In the genomic region with DNA sequence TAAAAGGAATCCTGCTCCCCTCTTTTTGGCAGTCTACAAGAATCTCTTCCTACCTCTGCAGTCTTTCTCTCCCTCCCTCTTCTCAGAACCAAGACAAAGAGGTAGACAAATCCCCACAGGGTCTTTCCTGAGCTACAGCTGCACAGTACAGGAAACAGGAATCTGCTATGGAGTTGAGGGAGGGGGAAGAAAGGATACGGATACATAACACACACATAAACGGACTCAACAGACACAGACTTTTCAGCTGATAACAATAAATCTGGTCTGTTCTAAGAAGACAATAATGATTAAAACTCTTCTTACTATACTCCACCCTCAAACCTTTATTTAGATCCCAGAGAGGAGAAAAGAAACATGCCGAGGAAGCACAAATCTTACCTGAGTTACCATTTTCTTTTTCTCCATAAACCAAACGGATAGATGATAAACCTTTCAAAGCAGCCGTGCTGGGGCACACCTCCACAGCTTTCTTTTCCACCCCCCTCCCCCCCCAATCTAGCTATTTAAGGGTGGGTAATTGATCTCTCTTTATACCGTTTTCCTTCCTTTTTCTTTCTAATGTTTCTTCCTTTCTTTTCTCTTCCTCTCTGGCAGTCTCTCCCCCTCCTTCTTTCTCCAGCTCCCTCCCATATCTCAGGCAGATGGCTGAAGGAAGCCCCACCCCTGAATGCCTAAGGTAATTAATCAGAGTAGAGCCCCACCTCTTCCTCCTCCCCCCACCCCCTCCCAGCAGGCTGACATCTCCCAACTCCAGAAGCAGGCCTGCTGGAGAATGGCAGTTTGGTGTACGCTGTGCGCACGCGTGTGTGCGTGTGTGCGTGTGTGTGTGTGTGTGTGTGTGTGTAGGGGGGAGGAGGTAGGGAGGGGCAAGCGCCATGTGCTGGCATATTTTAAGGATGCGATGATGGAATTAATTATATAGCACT, we compare ENCODE assay signal across 8 cellular contexts.
DNase-seq lines count a peak whose midpoint lies in the region; ATAC-seq and TF ChIP-seq lines count a peak whose summit lies in the region.

No MANE protein-coding gene starts in this region.

- ATAC-seq in left lung (peak; percentile 90), GM21423 (IDR thresholded peaks at IDR 0.05; ENCODE audit: unreplicated experiment) (no peak)

- H3K4me3 ChIP-seq in left lung (peak overlapping the region; percentile 43 to 47), suprapubic skin (peak overlapping the region; percentile 52)

- no peaks in the 10 kb centered on the region for H3K9me3 ChIP-seq in left lung
- H3K9me3 ChIP-seq in suprapubic skin = no peaks in the 10 kb centered on the region

- in situ Hi-C loops in KBM-7 (cut with MboI; ENCODE audit: low pct_unique_long_range_greater_than_20kb, low sequenced_read_pairs) = no loop called here

- H3K27me3 ChIP-seq in left lung (no peaks in the 10 kb centered on the region), suprapubic skin (no peaks in the 10 kb centered on the region)

- peaks cover 21 to 42% of the 10 kb centered on the region in 2 donors for H3K4me1 ChIP-seq in left lung
- H3K4me1 ChIP-seq in suprapubic skin = peaks cover 53% of the 10 kb centered on the region

- no peaks in the 10 kb centered on the region for H3K36me3 ChIP-seq in left lung
- H3K36me3 ChIP-seq in suprapubic skin = no peaks in the 10 kb centered on the region

- intact Hi-C loops in left lung (cut with DNase I) = loop anchor here in 1 of 2 donors (5.0 kb wide), 1 partner anchor 213 kb away; no protein-coding TSS in a partner anchor

- peak; percentile 90 for DNase-seq in KBM-7
- peak; percentile 90 for DNase-seq in ecto neural progenitor cell (ENCODE audit: low spot score)
- DNase-seq in left lung = peak; percentile 83 to 85
- peak; percentile 90 for DNase-seq in suprapubic skin (ENCODE audit: low spot score in 2 of 2)
- DNase-seq in T-helper 1 cell = no peak

- WGBS in suprapubic skin = 3% methylated on average over 14 of the region's 14 CpGs

- no peak for TF ChIP-seq EP300 in suprapubic skin (IDR thresholded peaks at IDR 0.05)

- H3K27ac ChIP-seq in C4-2B (peak overlapping the region; percentile 1; the same call in 1 of the 2 replicates), left lung (peak overlapping the region; percentile 64 to 85), suprapubic skin (peak overlapping the region; percentile 80)

- TF ChIP-seq CTCF in C4-2B (conservative IDR thresholded peaks at IDR 0.05) (no peak), left lung (IDR thresholded peaks at IDR 0.05) (no peak), suprapubic skin (IDR thresholded peaks at IDR 0.05) (no peak)

- no peak for TF ChIP-seq POLR2A in suprapubic skin (IDR thresholded peaks at IDR 0.05)

TF ChIP-seq in PFSK-1, 5 proteins besides CTCF, POLR2A, EP300 and RAD21:
- TF ChIP-seq TAF1 (IDR thresholded peaks at IDR 0.05; ENCODE audit: borderline replicate concordance, insufficient read depth, low read length) = no peak
- TF ChIP-seq FOXP2 (optimal IDR thresholded peaks at IDR 0.05; ENCODE audit: borderline replicate concordance, extremely low read depth, extremely low read length, insufficient read depth) = peak; percentile 93
- no peak for TF ChIP-seq POLR2AphosphoS5 (IDR thresholded peaks at IDR 0.05; ENCODE audit: low read depth, low read length)
- TF ChIP-seq, protein P1, sequence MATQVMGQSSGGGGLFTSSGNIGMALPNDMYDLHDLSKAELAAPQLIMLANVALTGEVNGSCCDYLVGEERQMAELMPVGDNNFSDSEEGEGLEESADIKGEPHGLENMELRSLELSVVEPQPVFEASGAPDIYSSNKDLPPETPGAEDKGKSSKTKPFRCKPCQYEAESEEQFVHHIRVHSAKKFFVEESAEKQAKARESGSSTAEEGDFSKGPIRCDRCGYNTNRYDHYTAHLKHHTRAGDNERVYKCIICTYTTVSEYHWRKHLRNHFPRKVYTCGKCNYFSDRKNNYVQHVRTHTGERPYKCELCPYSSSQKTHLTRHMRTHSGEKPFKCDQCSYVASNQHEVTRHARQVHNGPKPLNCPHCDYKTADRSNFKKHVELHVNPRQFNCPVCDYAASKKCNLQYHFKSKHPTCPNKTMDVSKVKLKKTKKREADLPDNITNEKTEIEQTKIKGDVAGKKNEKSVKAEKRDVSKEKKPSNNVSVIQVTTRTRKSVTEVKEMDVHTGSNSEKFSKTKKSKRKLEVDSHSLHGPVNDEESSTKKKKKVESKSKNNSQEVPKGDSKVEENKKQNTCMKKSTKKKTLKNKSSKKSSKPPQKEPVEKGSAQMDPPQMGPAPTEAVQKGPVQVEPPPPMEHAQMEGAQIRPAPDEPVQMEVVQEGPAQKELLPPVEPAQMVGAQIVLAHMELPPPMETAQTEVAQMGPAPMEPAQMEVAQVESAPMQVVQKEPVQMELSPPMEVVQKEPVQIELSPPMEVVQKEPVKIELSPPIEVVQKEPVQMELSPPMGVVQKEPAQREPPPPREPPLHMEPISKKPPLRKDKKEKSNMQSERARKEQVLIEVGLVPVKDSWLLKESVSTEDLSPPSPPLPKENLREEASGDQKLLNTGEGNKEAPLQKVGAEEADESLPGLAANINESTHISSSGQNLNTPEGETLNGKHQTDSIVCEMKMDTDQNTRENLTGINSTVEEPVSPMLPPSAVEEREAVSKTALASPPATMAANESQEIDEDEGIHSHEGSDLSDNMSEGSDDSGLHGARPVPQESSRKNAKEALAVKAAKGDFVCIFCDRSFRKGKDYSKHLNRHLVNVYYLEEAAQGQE (IDR thresholded peaks at IDR 0.05; ENCODE audit: insufficient read depth in 1 of 2, low read depth in 2 of 2, low read length in 2 of 2) = no peak
- peak; percentile 40; the same call in 1 of the 2 replicates for TF ChIP-seq SIN3A (IDR thresholded peaks at IDR 0.05; ENCODE audit: borderline replicate concordance, insufficient read depth, low read length)
TF ChIP-seq in PFSK-1: peak in this region for 2.

Comparison
In these comparisons a context has a peak if more than half of its experiments do, and no peak if none do; other contexts are left out.
1. H3K27ac ChIP-seq: peak in every context shown above with its lines; median percentile 80 in suprapubic skin; 74 in left lung; 1 in C4-2B.
2. DNase-seq: peak in KBM-7 (single experiment), ecto neural progenitor cell (single experiment), left lung (2 of 2) and suprapubic skin (2 of 2); none in T-helper 1 cell (0 of 5).